In the genomic region with DNA sequence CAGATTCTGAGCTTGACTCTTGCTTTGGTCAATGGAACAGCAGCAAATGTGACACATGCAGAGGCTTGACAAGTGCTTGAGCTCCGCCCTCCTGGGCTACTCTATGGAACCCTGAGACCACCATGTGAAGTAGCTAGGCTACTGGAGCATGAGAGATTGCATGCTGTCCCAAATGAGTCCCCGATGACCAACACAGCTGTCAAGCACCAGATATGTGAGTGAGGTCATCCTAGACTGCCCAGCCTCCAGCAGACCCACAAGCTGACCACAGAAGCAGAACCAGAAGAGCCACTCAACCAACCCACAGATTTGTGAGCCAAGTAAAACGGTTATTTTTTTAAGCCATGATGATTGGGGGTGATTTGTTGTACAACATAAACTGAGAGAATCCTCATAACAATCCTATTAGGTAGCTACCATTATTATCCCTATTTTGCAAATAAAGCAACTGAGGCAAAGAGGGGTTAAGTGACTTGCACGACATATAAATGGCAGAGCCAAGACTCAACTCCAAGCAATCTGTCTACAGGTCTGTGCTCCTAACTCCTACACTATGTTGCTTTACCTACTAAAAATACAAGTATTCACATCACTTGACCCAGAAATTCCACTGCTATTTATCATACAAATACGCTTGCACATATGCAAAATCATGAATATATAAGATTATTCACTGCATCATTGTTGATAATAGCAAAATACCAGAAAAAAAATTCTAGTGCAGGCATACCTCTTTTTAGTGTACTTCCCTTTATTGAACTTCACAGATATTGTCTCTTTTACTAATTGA, we compare ENCODE assay signal across 15 cellular contexts.
DNase-seq lines count a peak whose midpoint lies in the region; ATAC-seq and TF ChIP-seq lines count a peak whose summit lies in the region.
"Had no signal": no experiment of that assay in that cellular context is flagged by ENCODE, and none has a peak within 500 bp of the region (broad histone marks: within the 10 kb centered on the region; RNA-seq: fewer than 3 reads in every experiment).

No MANE protein-coding gene starts in this region.

- TF ChIP-seq EP300 in gastroesophageal sphincter (IDR thresholded peaks at IDR 0.05): no peak

- TF ChIP-seq POLR2A in gastroesophageal sphincter (IDR thresholded peaks at IDR 0.05): no peak

- H3K27ac ChIP-seq in gastroesophageal sphincter: peak overlapping the region in 2 of 4 donors; percentile 77 to 79
- H3K27ac ChIP-seq in upper lobe of right lung: no peak overlapping the region
- H3K27ac ChIP-seq: 22Rv1, epithelial cell of prostate, tibial artery had no signal

- intact Hi-C loops in upper lobe of right lung (cut with DNase I): no loop called here

- H3K4me1 ChIP-seq in gastroesophageal sphincter (peaks cover 11 to 61% (median 17%) of the 10 kb centered on the region in 3 donors), upper lobe of right lung (peaks cover 5% of the 10 kb centered on the region)

- 83 to 90% methylated on average over 3 to 4 of the region's 5 CpGs for WGBS in gastroesophageal sphincter (ENCODE audit: low coverage in 1 of 2), 2 donors

- peak; percentile 33 for ATAC-seq in gastroesophageal sphincter
- ATAC-seq in upper lobe of right lung: peak; percentile 31
- ATAC-seq in GM19395 (IDR thresholded peaks at IDR 0.05; ENCODE audit: unreplicated experiment): no peak
- no peak for ATAC-seq in HG02798 (IDR thresholded peaks at IDR 0.05; ENCODE audit: poor library complexity, unreplicated experiment)

- in situ Hi-C loops in G401 (cut with HindIII; ENCODE audit: low sequenced_read_pairs): no loop called here

- no peaks in the 10 kb centered on the region for H3K36me3 ChIP-seq in gastroesophageal sphincter
- H3K36me3 ChIP-seq in upper lobe of right lung: no peaks in the 10 kb centered on the region
- H3K36me3 ChIP-seq: tibial artery had no signal

- H3K4me3 ChIP-seq in gastroesophageal sphincter: no peak overlapping the region
- H3K4me3 ChIP-seq in upper lobe of right lung: no peak overlapping the region
- H3K4me3 ChIP-seq: lung, tibial artery had no signal

- TF ChIP-seq CTCF in gastroesophageal sphincter (IDR thresholded peaks at IDR 0.05) (no peak), upper lobe of right lung (IDR thresholded peaks at IDR 0.05) (no peak)

- H3K27me3 ChIP-seq in gastroesophageal sphincter: no peaks in the 10 kb centered on the region
- H3K27me3 ChIP-seq in upper lobe of right lung: peaks cover 6% of the 10 kb centered on the region

- DNase-seq in DMS53 (lab: John Stamatoyannopoulos, UW) (peak; percentile 21), DMS53 treated with DMSO at 0.1 percent for 48 hours (lab: John Stamatoyannopoulos, UW; ENCODE audit: unreplicated experiment) (no peak), MV-4-11 (lab: John Stamatoyannopoulos, UW) (peak; percentile 63), upper lobe of right lung (no peak), G401 (ENCODE audit: low spot score) (no peak)
- DNase-seq: activated naive CD8-positive, alpha-beta T cell treated with anti-CD3 and anti-CD28 coated beads for 36 hours; CD4-positive, alpha-beta T cell; NCI-H1048; tibial artery had no signal

- H3K9me3 ChIP-seq in gastroesophageal sphincter (no peaks in the 10 kb centered on the region), upper lobe of right lung (no peaks in the 10 kb centered on the region)
- H3K9me3 ChIP-seq: tibial artery had no signal

Comparison
In these comparisons a context has a peak if more than half of its experiments do, and no peak if none do; other contexts are left out.
1. DNase-seq: peak in DMS53 (single experiment) and MV-4-11 (single experiment); none in DMS53 treated with DMSO at 0.1 percent for 48 hours (single experiment), upper lobe of right lung (single experiment) and G401 (single experiment).
2. ATAC-seq: peak in gastroesophageal sphincter (single experiment) and upper lobe of right lung (single experiment); none in GM19395 (single experiment) and HG02798 (single experiment).